ENCODE assay signal across 8 cellular contexts in genomic region chr2:152740743-152741328, GRCh38. TPM values are rescaled to one million over a fixed set of nuclear protein-coding genes. Genes with fewer than 3 reads are reported as not detected.
DNase-seq lines count a peak whose midpoint lies in the region; ATAC-seq, FAIRE-seq and TF ChIP-seq lines count a peak whose summit lies in the region.

No MANE protein-coding gene starts in this region.

- H3K9me3 Mint-ChIP-seq in nephron progenitor cell, result peaks cover 32% of the 10 kb centered on the region

- H2AK5ac ChIP-seq in H1 (ENCODE audit: low read depth, low read length), result no peak overlapping the region

- H2BK12ac ChIP-seq in H1 (ENCODE audit: low read depth, low read length), result no peak overlapping the region

- FAIRE-seq in H1 (lab: Jason Lieb, UNC), result no peak

- no peak overlapping the region for H3K4me2 ChIP-seq in H1 (ENCODE audit: insufficient read depth in 1 of 2, low read depth in 2 of 2, low read length in 2 of 2)

- no peak overlapping the region for H3K4me3 ChIP-seq in H1 (ENCODE audit: extremely low read depth in 1 of 4, insufficient read depth in 2 of 4, low read depth in 3 of 4, low read length in 4 of 4)

- no peaks in the 10 kb centered on the region for H3K27me3 Mint-ChIP-seq in nephron progenitor cell (ENCODE audit: low read depth, poor library complexity)

- H3K4me1 Mint-ChIP-seq in nephron progenitor cell, result no peaks in the 10 kb centered on the region

- peaks cover 0 to 3% of the 10 kb centered on the region in 2 experiments; a peak in 1 of 4 replicates for H3K9me3 ChIP-seq in H1 (ENCODE audit: insufficient read depth in 2 of 2, low read depth in 1 of 2, low read length in 1 of 2)

- no peak for TF ChIP-seq POLR2A in H1 (IDR thresholded peaks at IDR 0.05; ENCODE audit: control extremely low read depth in 1 of 2, low read depth in 2 of 2, low read length in 2 of 2)

- no peak overlapping the region for H3K23ac ChIP-seq in H1 (ENCODE audit: insufficient read length)

- no peak overlapping the region for H3K9ac ChIP-seq in H1 (replicated peaks in 1 of 4; ENCODE audit: extremely low read depth in 1 of 4, low read depth in 3 of 4, low read length in 3 of 4)

- WGBS in H1 (ENCODE audit: extremely low coverage in 1 of 2, insufficient coverage in 1 of 2, insufficient read length in 1 of 2, insufficient replicate concordance in 2 of 2, low coverage in 1 of 2, low lambda C conversion rate in 2 of 2, missing lambda C conversion rate in 1 of 2), 2 experiments, result 91% methylated on average over 2 of the region's 2 CpGs; no CpG with 5 or more reads in 1 of the 2 experiments

- H2BK5ac ChIP-seq in H1 (ENCODE audit: low read depth, low read length), result no peak overlapping the region

- peak; percentile 83 for ATAC-seq in GM21529 (IDR thresholded peaks at IDR 0.05; ENCODE audit: unreplicated experiment)

- H3K36me3 ChIP-seq in H1 (ENCODE audit: control insufficient read depth in 2 of 4, insufficient read depth in 4 of 4, low read length in 3 of 4), result peaks cover 0 to 49% (median 24%) of the 10 kb centered on the region in 4 experiments; a peak in 7 of 8 replicates

- TF ChIP-seq CTCF in H1 (IDR thresholded peaks at IDR 0.05; ENCODE audit: control extremely low read depth in 1 of 3, insufficient read depth in 1 of 3, low read depth in 1 of 3, low read length in 3 of 3) (peak in 2 of 3 experiments; percentile 53 to 69; a peak in 2 of 4 replicates), nephron progenitor cell (IDR thresholded peaks at IDR 0.05) (peak; percentile 60)

- no peak overlapping the region for H4K8ac ChIP-seq in H1 (ENCODE audit: extremely low read depth, insufficient read depth, low read length)

- no peak overlapping the region for H3K27ac Mint-ChIP-seq in nephron progenitor cell

- H3K18ac ChIP-seq in H1 (ENCODE audit: extremely low read depth, low read length), result no peak overlapping the region

- POLR2A ChIA-PET in H1 (lab: Charles Lee; ENCODE audit: partially characterized antibody), result no interaction called here

- H4K5ac ChIP-seq in H1 (ENCODE audit: insufficient read length, low read depth, low read length), result no peak overlapping the region

- no peak overlapping the region for H2BK15ac ChIP-seq in H1 (ENCODE audit: low read length)

- no peak overlapping the region for H4K91ac ChIP-seq in H1 (replicated peaks; ENCODE audit: insufficient read length, low read length)

- H3K14ac ChIP-seq in H1 (ENCODE audit: insufficient read length), result no peak overlapping the region

- no peaks in the 10 kb centered on the region for H3K23me2 ChIP-seq in H1 (ENCODE audit: low read depth, low read length)

- H2BK120ac ChIP-seq in H1 (replicated peaks; ENCODE audit: low read depth, low read length), result no peak overlapping the region

- no peak overlapping the region for H2AFZ ChIP-seq in H1 (ENCODE audit: low read length)

- no peaks in the 10 kb centered on the region for H3K79me1 ChIP-seq in H1 (ENCODE audit: low read depth, low read length)

- H3K4me1 ChIP-seq in H1 (replicated peaks in 1 of 4; ENCODE audit: control insufficient read depth in 3 of 4, insufficient read depth in 4 of 4, low read length in 3 of 4), result no peaks in the 10 kb centered on the region

- DNase-seq in NCI-H510A treated with DMSO at 0.1 percent for 48 hours (lab: John Stamatoyannopoulos, UW) (peak; percentile 50), NCI-H510A (lab: John Stamatoyannopoulos, UW) (no peak), HT1080 (ENCODE audit: low read depth) (peak; percentile 63), OCI-M1 (lab: John Stamatoyannopoulos, UW) (peak; percentile 82), H1 (ENCODE audit: low read depth in 1 of 2, low spot score in 2 of 2) (no peak), nephron progenitor cell (no peak)
- no peak for DNase-seq in stimulated activated naive CD4-positive, alpha-beta T cell treated with Interleukin-2 at 50 U/mL for 16 hours (lab: John Stamatoyannopoulos, UW)

- no peak overlapping the region for H3K56ac ChIP-seq in H1 (replicated peaks; ENCODE audit: insufficient read length, low read depth, low read length)

- peak in 1 of 2 experiments; percentile 46; a peak in 3 of 4 replicates for TF ChIP-seq RAD21 in H1 (IDR thresholded peaks at IDR 0.05 in 1 of 2, conservative IDR thresholded peaks at IDR 0.05 in 1 of 2; ENCODE audit: low read depth in 2 of 2, low read length in 2 of 2)

- no peak overlapping the region for H3K27ac ChIP-seq in H1 (ENCODE audit: low read depth, low read length)

- peaks cover 49% of the 10 kb centered on the region for H3K36me3 Mint-ChIP-seq in nephron progenitor cell (ENCODE audit: low read depth)

- no peak for TF ChIP-seq EP300 in H1 (IDR thresholded peaks at IDR 0.05; ENCODE audit: borderline replicate concordance in 1 of 2, low read depth in 2 of 2, low read length in 2 of 2)

- no peak overlapping the region for H2BK20ac ChIP-seq in H1 (ENCODE audit: low read length)

- no peaks in the 10 kb centered on the region for H3K27me3 ChIP-seq in H1 (replicated peaks in 1 of 4; ENCODE audit: control insufficient read depth in 3 of 4, extremely low read depth in 1 of 4, insufficient read depth in 3 of 4, low read length in 3 of 4)

- no peak overlapping the region for H3K4ac ChIP-seq in H1 (replicated peaks; ENCODE audit: insufficient read length, low read depth, low read length)

- peaks cover 0 to 2% of the 10 kb centered on the region in 2 experiments for H4K20me1 ChIP-seq in H1 (replicated peaks in 1 of 2; ENCODE audit: control insufficient read depth in 1 of 2, insufficient read depth in 2 of 2, low read length in 2 of 2)

- 0 out of 4 replicates have a peak, but pooled peaks cover 0 to 5% of the 10 kb centered on the region in 2 experiments for H3K79me2 ChIP-seq in H1 (ENCODE audit: control insufficient read depth in 1 of 2, insufficient read depth in 2 of 2, low read length in 2 of 2)

- CTCF ChIA-PET in H1 (lab: Charles Lee; ENCODE audit: partially characterized antibody), result interaction anchor here (0.9 to 1.4 kb wide), 4 partner anchors 9 to 218 kb away, joined by 3 to 5 read pairs (median 4); no protein-coding TSS in a partner anchor

- no peak overlapping the region for H3K4me3 Mint-ChIP-seq in nephron progenitor cell

TF ChIP-seq in H1, 55 proteins besides CTCF, POLR2A, EP300 and RAD21 (continues in another document):
- TF ChIP-seq JUND (IDR thresholded peaks at IDR 0.05; ENCODE audit: low read length) (no peak), CBX5 (IDR thresholded peaks at IDR 0.05; ENCODE audit: low read depth, low read length) (no peak), TAF7 (optimal IDR thresholded peaks at IDR 0.05; ENCODE audit: borderline replicate concordance, low read depth, low read length) (no peak), BCL11A (IDR thresholded peaks at IDR 0.05; ENCODE audit: low read depth in 2 of 2, low read length in 2 of 2) (no peak), RNF2 (IDR thresholded peaks at IDR 0.05; ENCODE audit: borderline replicate concordance, low read depth, low read length, missing control alignments, poor library complexity, severe bottlenecking) (no peak), HDAC6 (IDR thresholded peaks at IDR 0.05; ENCODE audit: low read depth, low read length) (no peak), E2F6 (IDR thresholded peaks at IDR 0.05) (no peak), EGR1 (IDR thresholded peaks at IDR 0.05; ENCODE audit: borderline replicate concordance, low read depth, low read length) (no peak), CEBPB (IDR thresholded peaks at IDR 0.05; ENCODE audit: low read depth, low read length) (no peak), GABPA (IDR thresholded peaks at IDR 0.05; ENCODE audit: borderline replicate concordance, insufficient read depth, low read length) (no peak), CREB1 (IDR thresholded peaks at IDR 0.05) (no peak), SRF (IDR thresholded peaks at IDR 0.05; ENCODE audit: low read depth, low read length) (no peak), KDM5A (IDR thresholded peaks at IDR 0.05; ENCODE audit: low read length) (no peak), GTF2F1 (IDR thresholded peaks at IDR 0.05; ENCODE audit: borderline replicate concordance, low read depth, low read length) (no peak), SIN3A (conservative IDR thresholded peaks at IDR 0.05 in 1 of 2, IDR thresholded peaks at IDR 0.05 in 1 of 2; ENCODE audit: low read depth in 1 of 2, low read length in 2 of 2) (no peak), KDM1A (IDR thresholded peaks at IDR 0.05; ENCODE audit: borderline replicate concordance, low read length) (no peak)

RNA-seq across cellular contexts. Expression of gene ARL6IP6, which starts 22.4 kb away (rescaled TPM):
- 21.7 and 24.4 TPM in 2 replicates for total RNA-seq in HT1080 (2014; rRNA removed; shearing (Covaris generic))
- 44.5 and 47.4 TPM in 2 replicates for polyA plus RNA-seq in HT1080 (2015; cell fraction: cytosol; rRNA removed)
- polyA plus RNA-seq in HT1080 (2015; cell fraction: nucleus; rRNA removed), result 38.8 and 39.7 TPM in 2 replicates
- 39.8 and 47.3 TPM in 2 replicates for total RNA-seq in H1 (2021; fragmentation: NEBNext Ultra II Directional; extraction: Animal tissue kit (Norgen Biotek cat#: 25700))
- 84.4 and 92.9 TPM in 2 replicates for polyA plus RNA-seq in H1 (2011; rRNA removed)
- 94.1 TPM for polyA plus RNA-seq in H1 (2011; cell fraction: cytosol; rRNA removed)
- polyA plus RNA-seq in H1 (2011; cell fraction: nucleus; rRNA removed), result 19.3 TPM
- polyA plus RNA-seq in H1 (2012, experiment 1 of 2), result 19.4 to 33.7 TPM (median 22.2 TPM) in 4 replicates
- 22.9 TPM for polyA plus RNA-seq in H1 (2012, experiment 2 of 2)
- polyA plus RNA-seq in H1 (2013, experiment 1 of 2), result 31.0 TPM
- polyA plus RNA-seq in H1 (2013, experiment 2 of 2), result 33.0 TPM
- 26.1 and 32.8 TPM in 2 replicates for polyA minus RNA-seq in H1 (2011; rRNA and poly(A)+ RNA removed)
- polyA minus RNA-seq in H1 (2011; cell fraction: cytosol; rRNA and poly(A)+ RNA removed), result 20.8 TPM
- 31.6 TPM for polyA minus RNA-seq in H1 (2011; cell fraction: nucleus; rRNA and poly(A)+ RNA removed)

RNA-seq across cellular contexts. Expression of gene PRPF40A, which starts 23.6 kb away (rescaled TPM):
- 101 and 127 TPM in 2 replicates for total RNA-seq in HT1080 (2014; rRNA removed; shearing (Covaris generic))
- 54.4 and 71.6 TPM in 2 replicates for polyA plus RNA-seq in HT1080 (2015; cell fraction: cytosol; rRNA removed)
- 154 and 159 TPM in 2 replicates for polyA plus RNA-seq in HT1080 (2015; cell fraction: nucleus; rRNA removed)
- total RNA-seq in H1 (2021; fragmentation: NEBNext Ultra II Directional; extraction: Animal tissue kit (Norgen Biotek cat#: 25700)), result 163 and 176 TPM in 2 replicates
- polyA plus RNA-seq in H1 (2011; rRNA removed), result 85.5 and 93.6 TPM in 2 replicates
- polyA plus RNA-seq in H1 (2011; cell fraction: cytosol; rRNA removed), result 115 TPM
- 382 TPM for polyA plus RNA-seq in H1 (2011; cell fraction: nucleus; rRNA removed)
- polyA plus RNA-seq in H1 (2012, experiment 1 of 2), result 106 to 142 TPM (median 124 TPM) in 4 replicates
- 9.6 TPM for polyA plus RNA-seq in H1 (2012, experiment 2 of 2)
- 393 TPM for polyA plus RNA-seq in H1 (2013, experiment 1 of 2)
- polyA plus RNA-seq in H1 (2013, experiment 2 of 2), result 382 TPM
- 633 and 692 TPM in 2 replicates for polyA minus RNA-seq in H1 (2011; rRNA and poly(A)+ RNA removed)
- polyA minus RNA-seq in H1 (2011; cell fraction: cytosol; rRNA and poly(A)+ RNA removed), result 125 TPM
- 600 TPM for polyA minus RNA-seq in H1 (2011; cell fraction: nucleus; rRNA and poly(A)+ RNA removed)

Comparison
In these comparisons a context has a peak if more than half of its experiments do, and no peak if none do; other contexts are left out.
1. DNase-seq: peak in NCI-H510A treated with DMSO at 0.1 percent for 48 hours (single experiment), HT1080 (single experiment) and OCI-M1 (single experiment); none in NCI-H510A (single experiment), H1 (0 of 2), nephron progenitor cell (single experiment) and stimulated activated naive CD4-positive, alpha-beta T cell treated with Interleukin-2 at 50 U/mL for 16 hours (single experiment).